Comparison of ENCODE assay signal across 8 cellular contexts in the genomic region with DNA sequence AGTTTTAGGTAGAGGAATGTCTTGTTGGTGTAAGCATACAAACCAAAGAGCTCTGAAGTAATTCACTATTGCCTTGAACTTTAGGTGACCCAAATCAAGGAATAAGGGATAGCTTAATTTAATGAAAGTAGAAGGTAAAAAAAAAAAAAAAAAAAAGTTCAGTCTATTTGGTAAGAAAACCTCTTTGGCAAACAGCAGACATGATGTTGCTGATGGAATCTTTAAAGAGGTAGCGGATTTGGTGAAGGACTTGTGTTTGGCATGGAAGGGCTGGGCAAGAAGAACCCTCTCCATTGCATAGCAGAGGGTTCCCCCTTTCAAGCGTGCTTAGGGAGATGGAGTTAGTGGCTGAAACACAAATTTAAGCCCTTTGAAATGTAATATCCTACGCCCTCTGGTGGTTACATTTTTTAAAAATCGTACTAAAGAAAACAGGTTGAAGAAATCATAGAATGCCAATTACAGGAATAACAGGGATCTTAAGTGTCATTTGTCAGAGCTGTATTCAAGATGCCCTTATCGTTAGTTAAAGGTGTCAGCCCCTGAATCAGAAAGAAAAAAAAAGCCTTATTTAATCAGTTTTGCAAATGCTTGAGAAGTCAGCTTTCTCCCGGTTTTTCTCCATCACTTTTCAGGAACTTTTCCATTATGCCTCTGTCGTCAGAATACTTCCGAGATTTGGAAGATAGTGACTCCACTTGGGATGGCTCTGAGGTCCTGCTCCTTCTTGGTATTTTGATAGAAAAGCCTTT.
DNase-seq lines count a peak whose midpoint lies in the region; ATAC-seq, FAIRE-seq and TF ChIP-seq lines count a peak whose summit lies in the region.

No MANE protein-coding gene starts in this region.

- RAD21 ChIA-PET in GM12878 (lab: Charles Lee; ENCODE audit: unreplicated experiment), result interaction anchor here (0.6 to 3.7 kb wide), 34 partner anchors 11 to 1747 kb away, joined by 3 to 40 read pairs (median 4); partner anchors contain the start of gene KCNJ2

- H3K4me3 Mint-ChIP-seq in activated naive CD8-positive, alpha-beta T cell treated with anti-CD3 and anti-CD28 coated beads for 36 hours, result no peak overlapping the region

- H3K36me3 Mint-ChIP-seq in activated naive CD8-positive, alpha-beta T cell treated with anti-CD3 and anti-CD28 coated beads for 36 hours, result no peaks in the 10 kb centered on the region

- H3K36me3 ChIP-seq in GM12878 (ENCODE audit: control insufficient read depth in 2 of 2, insufficient read depth in 2 of 2, low read length in 1 of 2), result no peaks in the 10 kb centered on the region

- no TSS peak for BruUV-seq in GM12878 (replicated peaks; lab: Mats Ljungman, UMichigan)

- H3K4me1 ChIP-seq in GM12878 (ENCODE audit: control insufficient read depth, insufficient read depth, low read length), result no peaks in the 10 kb centered on the region

- peak; percentile 68 for ATAC-seq in GM12878

- no peaks in the 10 kb centered on the region for H3K27me3 ChIP-seq in GM12878 (replicated peaks in 1 of 2; ENCODE audit: control insufficient read depth in 2 of 2, insufficient read depth in 2 of 2, low read length in 1 of 2)

- DNase-seq in AG10803 (ENCODE audit: low read depth) (peak; percentile 52), H54 (ENCODE audit: insufficient read length, low spot score) (no peak), NCI-H510A (lab: John Stamatoyannopoulos, UW) (peak; percentile 57), GM12878 (ENCODE audit: low read depth, low spot score) (peak; percentile 13), iPS-NIHi7 (ENCODE audit: extremely low spot score) (peak; percentile 48)
- DNase-seq in activated naive CD8-positive, alpha-beta T cell treated with anti-CD3 and anti-CD28 coated beads for 36 hours, result no peak
- DNase-seq in activated CD4-positive, CD25-positive, alpha-beta regulatory T cell treated with anti-CD3 and anti-CD28 coated beads, Interleukin-2, amount 50 U/mL, for 72 hours, result no peak

- FAIRE-seq in H54 (lab: Jason Lieb, UNC) (peak; percentile 70), GM12878 (lab: Jason Lieb, UNC) (peak; percentile 13)

- TF ChIP-seq EP300 in GM12878 (IDR thresholded peaks at IDR 0.05; ENCODE audit: borderline replicate concordance in 1 of 2, control insufficient read depth in 1 of 2, low read depth in 2 of 2, low read length in 2 of 2), result no peak

- intact Hi-C loops in GM12878 (cut with micrococcal nuclease; ENCODE audit: unreplicated experiment), result loop anchor here (5.0 to 10.0 kb wide), 7 partner anchors 185 to 1025 kb away; partner anchors contain the start of gene KCNJ2

- POLR2A ChIA-PET in GM12878 (lab: Charles Lee), result interaction anchor here (0.6 to 0.7 kb wide), 2 partner anchors 50 to 304 kb away, joined by 5 to 6 read pairs; no protein-coding TSS in a partner anchor

- H3K27ac Mint-ChIP-seq in activated naive CD8-positive, alpha-beta T cell treated with anti-CD3 and anti-CD28 coated beads for 36 hours, result no peak overlapping the region

- H3K9me3 Mint-ChIP-seq in activated naive CD8-positive, alpha-beta T cell treated with anti-CD3 and anti-CD28 coated beads for 36 hours, result no peaks in the 10 kb centered on the region

- H2AFZ ChIP-seq in GM12878 (ENCODE audit: control insufficient read depth, low read depth, low read length), result no peak overlapping the region

- TF ChIP-seq CTCF in AG10803 (conservative IDR thresholded peaks at IDR 0.05; ENCODE audit: low read length) (peak; percentile 55), GM12878 (IDR thresholded peaks at IDR 0.05 in 2 of 3, conservative IDR thresholded peaks at IDR 0.05 in 1 of 3; ENCODE audit: control insufficient read depth in 2 of 3, extremely low read depth in 1 of 3, insufficient read depth in 1 of 3, low read depth in 3 of 3, low read length in 3 of 3) (peak; percentile 24 to 54 (median 31); a peak in 4 of 6 replicates)

- 7% methylated on average over 8 of the region's 8 CpGs for WGBS in GM12878 (ENCODE audit: insufficient coverage, insufficient replicate concordance, low lambda C conversion rate, missing lambda C conversion rate)

- no peaks in the 10 kb centered on the region for H3K27me3 Mint-ChIP-seq in activated naive CD8-positive, alpha-beta T cell treated with anti-CD3 and anti-CD28 coated beads for 36 hours

- peak; percentile 64 for TF ChIP-seq RAD21 in GM12878 (IDR thresholded peaks at IDR 0.05; ENCODE audit: insufficient read depth, low read depth, low read length)

- H3K9me3 ChIP-seq in GM12878 (replicated peaks; ENCODE audit: control insufficient read depth, insufficient read depth, low read length), result no peaks in the 10 kb centered on the region

- in situ Hi-C loops in GM12878 (cut with MboI), result loop anchor here (10.0 kb wide), 1 partner anchor 988 kb away; no protein-coding TSS in a partner anchor

- H3K27ac ChIP-seq in GM12878 (ENCODE audit: control insufficient read depth, insufficient read depth), result no peak overlapping the region
- H3K27ac ChIP-seq in temporal lobe (ENCODE audit: low read depth, low read length), result peak overlapping the region; percentile 78

- CTCF ChIA-PET in GM12878 (lab: Yijun Ruan, JAX), result interaction anchor here (0.6 to 5.8 kb wide), 58 partner anchors 9 to 1030 kb away, joined by 3 to 76 read pairs (median 4); no protein-coding TSS in a partner anchor

- H3K4me2 ChIP-seq in GM12878 (ENCODE audit: control insufficient read depth, insufficient read depth), result no peak overlapping the region

- H4K20me1 ChIP-seq in GM12878 (ENCODE audit: control insufficient read depth, insufficient read depth), result no peaks in the 10 kb centered on the region

- TF ChIP-seq POLR2A in H54 (IDR thresholded peaks at IDR 0.05; ENCODE audit: low read depth, low read length) (no peak), GM12878 (IDR thresholded peaks at IDR 0.05; ENCODE audit: low read depth, low read length) (no peak)

- H3K4me1 Mint-ChIP-seq in activated naive CD8-positive, alpha-beta T cell treated with anti-CD3 and anti-CD28 coated beads for 36 hours, result no peaks in the 10 kb centered on the region

- no peaks in the 10 kb centered on the region for H3K79me2 ChIP-seq in GM12878 (ENCODE audit: control insufficient read depth, insufficient read depth, low read length)

- SMC1A ChIA-PET in GM12878 (lab: Charles Lee; ENCODE audit: uncharacterized antibody, unreplicated experiment), result interaction anchor here (0.6 to 4.1 kb wide), 49 partner anchors 9 to 1026 kb away, joined by 3 to 51 read pairs (median 4); partner anchors contain the start of gene KCNJ2

- no peak overlapping the region for H3K4me3 ChIP-seq in AG10803 (ENCODE audit: low read length)
- H3K4me3 ChIP-seq in GM12878, result no peak overlapping the region

- H3K9ac ChIP-seq in GM12878 (ENCODE audit: control insufficient read depth, insufficient read depth, low read length), result no peak overlapping the region

TF ChIP-seq in GM12878, 131 proteins besides CTCF, POLR2A, EP300 and RAD21:
- TF ChIP-seq, protein P1, sequence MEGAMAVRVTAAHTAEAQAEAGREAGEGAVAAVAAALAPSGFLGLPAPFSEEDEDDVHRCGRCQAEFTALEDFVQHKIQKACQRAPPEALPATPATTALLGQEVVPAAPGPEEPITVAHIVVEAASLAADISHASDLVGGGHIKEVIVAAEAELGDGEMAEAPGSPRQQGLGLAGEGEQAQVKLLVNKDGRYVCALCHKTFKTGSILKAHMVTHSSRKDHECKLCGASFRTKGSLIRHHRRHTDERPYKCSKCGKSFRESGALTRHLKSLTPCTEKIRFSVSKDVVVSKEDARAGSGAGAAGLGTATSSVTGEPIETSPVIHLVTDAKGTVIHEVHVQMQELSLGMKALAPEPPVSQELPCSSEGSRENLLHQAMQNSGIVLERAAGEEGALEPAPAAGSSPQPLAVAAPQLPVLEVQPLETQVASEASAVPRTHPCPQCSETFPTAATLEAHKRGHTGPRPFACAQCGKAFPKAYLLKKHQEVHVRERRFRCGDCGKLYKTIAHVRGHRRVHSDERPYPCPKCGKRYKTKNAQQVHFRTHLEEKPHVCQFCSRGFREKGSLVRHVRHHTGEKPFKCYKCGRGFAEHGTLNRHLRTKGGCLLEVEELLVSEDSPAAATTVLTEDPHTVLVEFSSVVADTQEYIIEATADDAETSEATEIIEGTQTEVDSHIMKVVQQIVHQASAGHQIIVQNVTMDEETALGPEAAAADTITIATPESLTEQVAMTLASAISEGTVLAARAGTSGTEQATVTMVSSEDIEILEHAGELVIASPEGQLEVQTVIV (IDR thresholded peaks at IDR 0.05; ENCODE audit: borderline replicate concordance, partially characterized antibody), result no peak
- peak; percentile 75; the same call in 1 of the 2 replicates for TF ChIP-seq SMC3 (IDR thresholded peaks at IDR 0.05; ENCODE audit: borderline replicate concordance, low read length)
TF ChIP-seq in GM12878: peak in this region for 1.

Comparison
In these comparisons a context has a peak if more than half of its experiments do, and no peak if none do; other contexts are left out.
1. DNase-seq: peak in AG10803 (single experiment), NCI-H510A (single experiment), GM12878 (single experiment) and iPS-NIHi7 (single experiment); none in H54 (single experiment), activated naive CD8-positive, alpha-beta T cell treated with anti-CD3 and anti-CD28 coated beads for 36 hours (single experiment) and activated CD4-positive, CD25-positive, alpha-beta regulatory T cell treated with anti-CD3 and anti-CD28 coated beads, Interleukin-2, amount 50 U/mL, for 72 hours (single experiment).